In genomic region chr2:189427872-189428271, GRCh38 we compare ENCODE assay signal across 31 cellular contexts.
"Had no signal": no experiment of that assay in that cellular context is flagged by ENCODE, and none has a peak within 500 bp of the region (broad histone marks: within the 10 kb centered on the region; RNA-seq: fewer than 3 reads in every experiment).

No MANE protein-coding gene starts in this region.

- H3K4me3 Mint-ChIP-seq: dendritic cell treated with granulocyte-macrophage colony-stimulating factor and Interleukin-4, amounts not matched to agents 40 ng/mL and 50 ng/mL, for 4 days; endodermal cell; immature natural killer cell; mesothelial cell of epicardium; naive B cell; natural killer cell treated with Interleukin-12 subunit alpha and Interleukin-12 subunit beta and Interleukin-15 and Interleukin-18, amount 100 ng/mL, for 72 hours; stimulated activated memory B cell treated with anti-CD40 and anti-IgM and Interleukin-4, amounts not matched to agents 10 μg/mL and 1 μg/mL and 100 μg/mL, for 72 hours; type B pancreatic cell had no signal

- H3K4me3 ChIP-seq: colonic mucosa, esophagus muscularis mucosa, gastroesophageal sphincter, heart left ventricle, mucosa of descending colon, ovary, psoas muscle, sigmoid colon, spleen, testis, tibial artery had no signal

- H3K9me3 Mint-ChIP-seq: dendritic cell treated with granulocyte-macrophage colony-stimulating factor and Interleukin-4, amounts not matched to agents 40 ng/mL and 50 ng/mL, for 4 days; immature natural killer cell; naive B cell; natural killer cell treated with Interleukin-12 subunit alpha and Interleukin-12 subunit beta and Interleukin-15 and Interleukin-18, amount 100 ng/mL, for 72 hours; stimulated activated memory B cell treated with anti-CD40 and anti-IgM and Interleukin-4, amounts not matched to agents 10 μg/mL and 1 μg/mL and 100 μg/mL, for 72 hours; type B pancreatic cell had no signal

- H3K27ac ChIP-seq: colonic mucosa, esophagus muscularis mucosa, foreskin keratinocyte, gastroesophageal sphincter, heart left ventricle, ovary, psoas muscle, sigmoid colon, spleen, testis, tibial artery had no signal

- H3K36me3 ChIP-seq: colonic mucosa, esophagus muscularis mucosa, gastroesophageal sphincter, heart left ventricle, ovary, sigmoid colon, spleen, tibial artery had no signal

- DNase-seq: colonic mucosa; effector CD8-positive, alpha-beta T cell; endodermal cell; foreskin keratinocyte; heart left ventricle; hippocampal formation; immature natural killer cell; islet precursor cell; mesenchymal stem cell; mucosa of descending colon; naive B cell; occipital lobe; ovary; posterior cingulate gyrus; psoas muscle; right cardiac atrium; sigmoid colon; spleen; stimulated activated CD4-positive, alpha-beta T cell treated with anti-CD3 and anti-CD28 coated beads, Interleukin-4, amount 100 ng/mL, for 4 hours; stimulated activated naive CD8-positive, alpha-beta T cell treated with anti-CD3 and anti-CD28 coated beads, Interleukin-15, Interleukin-2, amounts not matched to agents 100 U/mL and 50 U/mL, for 24 hours; substantia nigra; testis; tibial artery had no signal

- H3K4me1 Mint-ChIP-seq: immature natural killer cell; naive B cell; stimulated activated memory B cell treated with anti-CD40 and anti-IgM and Interleukin-4, amounts not matched to agents 10 μg/mL and 1 μg/mL and 100 μg/mL, for 72 hours had no signal

- H3K27me3 Mint-ChIP-seq: stimulated activated memory B cell treated with anti-CD40 and anti-IgM and Interleukin-4, amounts not matched to agents 10 μg/mL and 1 μg/mL and 100 μg/mL, for 72 hours; type B pancreatic cell had no signal

- H3K27me3 ChIP-seq: colonic mucosa, esophagus muscularis mucosa, foreskin keratinocyte, gastroesophageal sphincter, heart left ventricle, ovary, sigmoid colon, spleen, testis, tibial artery had no signal

- H3K4me1 ChIP-seq: colonic mucosa, esophagus muscularis mucosa, foreskin keratinocyte, gastroesophageal sphincter, heart left ventricle, psoas muscle, sigmoid colon, spleen, testis, tibial artery had no signal

- ATAC-seq: foreskin keratinocyte; gastroesophageal sphincter; heart left ventricle; mucosa of descending colon; natural killer cell treated with Interleukin-12 subunit alpha and Interleukin-12 subunit beta and Interleukin-15 and Interleukin-18, amount 100 ng/mL, for 72 hours; psoas muscle; right cardiac atrium; stimulated activated memory B cell treated with anti-CD40 and anti-IgM and Interleukin-4, amounts not matched to agents 10 μg/mL and 1 μg/mL and 100 μg/mL, for 72 hours; stimulated activated naive CD8-positive, alpha-beta T cell treated with anti-CD3 and anti-CD28 coated beads, Interleukin-15, Interleukin-2, amounts not matched to agents 100 U/mL and 50 U/mL, for 24 hours had no signal

- H3K9me3 ChIP-seq: colonic mucosa, esophagus muscularis mucosa, gastroesophageal sphincter, heart left ventricle, mucosa of descending colon, ovary, psoas muscle, sigmoid colon, spleen, testis, tibial artery had no signal

- FAIRE-seq: endothelial cell of umbilical vein had no signal

- H3K27ac Mint-ChIP-seq: dendritic cell treated with granulocyte-macrophage colony-stimulating factor and Interleukin-4, amounts not matched to agents 40 ng/mL and 50 ng/mL, for 4 days; endodermal cell; mesothelial cell of epicardium; natural killer cell treated with Interleukin-12 subunit alpha and Interleukin-12 subunit beta and Interleukin-15 and Interleukin-18, amount 100 ng/mL, for 72 hours; stimulated activated memory B cell treated with anti-CD40 and anti-IgM and Interleukin-4, amounts not matched to agents 10 μg/mL and 1 μg/mL and 100 μg/mL, for 72 hours; type B pancreatic cell had no signal

- H3K36me3 Mint-ChIP-seq: immature natural killer cell; stimulated activated memory B cell treated with anti-CD40 and anti-IgM and Interleukin-4, amounts not matched to agents 10 μg/mL and 1 μg/mL and 100 μg/mL, for 72 hours; type B pancreatic cell had no signal
